In genomic region chr9:100426532-100427365, GRCh38 we compare ENCODE assay signal across 8 cellular contexts. TPM values are rescaled to one million over a fixed set of nuclear protein-coding genes. Genes with fewer than 3 reads are reported as not detected.
DNase-seq lines count a peak whose midpoint lies in the region; ATAC-seq lines count a peak whose summit lies in the region.

MSANTD3 (plus strand) TSS chr9:100427143; CDS start chr9:100441939, 14,796 bp downstream.

- CTCF ChIA-PET in activated CD8-positive, alpha-beta memory T cell treated with anti-CD3 and anti-CD28 coated beads for 36 hours (lab: Charles Lee) = interaction anchor here (1.2 kb wide), 1 partner anchor 12 kb away, joined by 3 read pairs; no protein-coding TSS in a partner anchor

- in situ Hi-C loops in endometrial microvascular endothelial cells (cut with HindIII; ENCODE audit: inconsistent ontology term, low pct_unique_long_range_greater_than_20kb, low sequenced_read_pairs) = loop anchor here (25.0 kb wide), 1 partner anchor 89 kb away; no protein-coding TSS in a partner anchor

- POLR2A ChIA-PET in activated CD8-positive, alpha-beta memory T cell treated with anti-CD3 and anti-CD28 coated beads for 36 hours (lab: Charles Lee) = interaction anchor here (0.7 to 1.0 kb wide), 2 partner anchors 15 to 75 kb away, joined by 5 to 6 read pairs; no protein-coding TSS in a partner anchor

- ATAC-seq in GM18909 (IDR thresholded peaks at IDR 0.05; ENCODE audit: poor library complexity, unreplicated experiment) (peak; percentile 80), HG03139 (IDR thresholded peaks at IDR 0.05; ENCODE audit: unreplicated experiment) (peak; percentile 70)

- DNase-seq in AG20443 (ENCODE audit: low spot score) (peak; percentile 91), NCI-H526 treated with DMSO at 0.1 percent for 48 hours (lab: John Stamatoyannopoulos, UW) (peak; percentile 53), mesenteric fat pad (ENCODE audit: low spot score) (no peak)
- peak; percentile 45 for DNase-seq in stimulated activated CD8-positive, alpha-beta memory T cell treated with anti-CD3 and anti-CD28 coated beads, Interleukin-12 subunit alpha, Interleukin-12 subunit beta, amount 100 ng/mL, for 4 hours (ENCODE audit: low read depth)

RNA-seq across cellular contexts. Expression of gene MSANTD3, which starts in this region (rescaled TPM):
- total RNA-seq in activated CD8-positive, alpha-beta memory T cell treated with anti-CD3 and anti-CD28 coated beads for 36 hours = 10 to 100 TPM; 19.9 to 21.5 TPM
- total RNA-seq in endometrial microvascular endothelial cells (ENCODE audit: inconsistent ontology term) (92.4 TPM), mesenteric fat pad (22.7 TPM)
